In the genomic region with DNA sequence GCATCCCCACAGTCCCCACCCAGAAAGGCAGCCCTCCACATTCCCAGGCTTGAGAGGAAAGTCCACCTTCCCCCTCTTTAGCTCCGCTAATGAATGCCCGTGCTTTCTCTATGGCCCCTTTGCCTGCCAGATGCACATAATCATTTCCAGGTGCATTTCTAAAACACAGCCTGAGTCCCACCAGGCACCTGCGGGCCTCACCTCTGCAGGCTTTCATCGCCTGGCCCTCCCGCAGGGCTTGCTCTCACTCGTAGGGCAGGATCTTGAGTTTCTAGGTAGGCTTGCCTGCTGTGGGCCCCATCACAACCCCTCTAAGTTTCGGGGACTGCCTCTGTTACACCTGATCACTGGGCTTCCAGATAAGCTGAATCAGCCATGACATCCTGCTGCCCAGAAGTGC, we compare ENCODE assay signal across 27 cellular contexts.
"Had no signal": no experiment of that assay in that cellular context is flagged by ENCODE, and none has a peak within 500 bp of the region (broad histone marks: within the 10 kb centered on the region; RNA-seq: fewer than 3 reads in every experiment).

No MANE protein-coding gene starts in this region.

- H3K27ac Mint-ChIP-seq: activated B cell treated with CpG ODN at 0.5 μM for 24 hours; activated CD4-positive, alpha-beta memory T cell treated with anti-CD3 and anti-CD28 coated beads for 36 hours; activated CD4-positive, alpha-beta T cell treated with anti-CD3 and anti-CD28 coated beads, Interleukin-2, amount 10 ng/mL, durations not matched to agents 7 days and 5 days; activated naive CD4-positive, alpha-beta T cell treated with anti-CD3 and anti-CD28 coated beads, Interleukin-2, amount 50 U/mL, for 72 hours; activated naive CD8-positive, alpha-beta T cell treated with anti-CD3 and anti-CD28 coated beads, Interleukin-2, amount 50 U/mL, for 24 hours; T-helper 17 cell had no signal

- ATAC-seq: activated naive CD4-positive, alpha-beta T cell treated with anti-CD3 and anti-CD28 coated beads, Interleukin-2, amount 50 U/mL, for 72 hours; activated naive CD8-positive, alpha-beta T cell treated with anti-CD3 and anti-CD28 coated beads, Interleukin-2, amount 50 U/mL, for 24 hours; activated T-cell treated with anti-CD3 and anti-CD28 coated beads, Interleukin-2, amount 50 U/mL, for 4 hours; T-helper 17 cell had no signal

- H3K9me3 Mint-ChIP-seq: activated B cell treated with CpG ODN at 0.5 μM for 24 hours; activated CD4-positive, alpha-beta memory T cell treated with anti-CD3 and anti-CD28 coated beads for 36 hours; activated CD4-positive, alpha-beta T cell treated with anti-CD3 and anti-CD28 coated beads, Interleukin-2, amount 10 ng/mL, durations not matched to agents 7 days and 5 days; activated naive CD4-positive, alpha-beta T cell treated with anti-CD3 and anti-CD28 coated beads, Interleukin-2, amount 50 U/mL, for 72 hours; activated naive CD8-positive, alpha-beta T cell treated with anti-CD3 and anti-CD28 coated beads, Interleukin-2, amount 50 U/mL, for 24 hours; activated T-cell treated with anti-CD3 and anti-CD28 coated beads, Interleukin-2, amount 50 U/mL, for 4 hours; brain had no signal

- H3K4me3 ChIP-seq: Peyer's patch, SJSA1 had no signal

- H3K9ac ChIP-seq: KMS-11 had no signal

- H3K27me3 Mint-ChIP-seq: activated B cell treated with CpG ODN at 0.5 μM for 24 hours; activated CD4-positive, alpha-beta memory T cell treated with anti-CD3 and anti-CD28 coated beads for 36 hours; activated CD4-positive, alpha-beta T cell treated with anti-CD3 and anti-CD28 coated beads, Interleukin-2, amount 10 ng/mL, durations not matched to agents 7 days and 5 days had no signal

- H3K4me1 Mint-ChIP-seq: activated B cell treated with CpG ODN at 0.5 μM for 24 hours; activated CD4-positive, alpha-beta T cell treated with anti-CD3 and anti-CD28 coated beads, Interleukin-2, amount 10 ng/mL, durations not matched to agents 7 days and 5 days; activated naive CD8-positive, alpha-beta T cell treated with anti-CD3 and anti-CD28 coated beads, Interleukin-2, amount 50 U/mL, for 24 hours had no signal

- H3K27me3 ChIP-seq: Peyer's patch, SJSA1 had no signal

- DNase-seq: activated B cell treated with CpG ODN at 0.5 μM for 24 hours; activated CD4-positive, alpha-beta memory T cell treated with anti-CD3 and anti-CD28 coated beads for 36 hours; activated CD4-positive, alpha-beta T cell treated with anti-CD3 and anti-CD28 coated beads for 1 hour; activated CD4-positive, alpha-beta T cell treated with anti-CD3 and anti-CD28 coated beads, Interleukin-2, amount 10 ng/mL, durations not matched to agents 7 days and 5 days; activated CD8-positive, alpha-beta memory T cell treated with anti-CD3 and anti-CD28 coated beads for 24 hours; activated effector memory CD4-positive, alpha-beta T cell treated with anti-CD3 and anti-CD28 coated beads, Interleukin-2, amount 50 U/mL, for 16 hours; activated naive CD4-positive, alpha-beta T cell treated with Interleukin-2 at 50 U/mL for 16 hours; activated naive CD8-positive, alpha-beta T cell treated with anti-CD3 and anti-CD28 coated beads, Interleukin-2, amount 50 U/mL, for 24 hours; activated T-cell treated with anti-CD3 and anti-CD28 coated beads, Interleukin-2, amount 50 U/mL, for 4 hours; amniotic stem cell; NCI-H1092; NCI-H1417; NCI-H1694; NCI-H2029; NCI-H2107; NCI-H2171 treated with DMSO at 0.1 percent for 48 hours; NCI-H226; NCI-H526; Right ventricle myocardium superior; T-helper 17 cell; T-helper 9 cell had no signal

- H3K36me3 Mint-ChIP-seq: activated CD4-positive, alpha-beta memory T cell treated with anti-CD3 and anti-CD28 coated beads for 36 hours; activated naive CD4-positive, alpha-beta T cell treated with anti-CD3 and anti-CD28 coated beads, Interleukin-2, amount 50 U/mL, for 72 hours had no signal

- H3K4me2 ChIP-seq: KMS-11 had no signal

- H3K4me3 Mint-ChIP-seq: activated B cell treated with CpG ODN at 0.5 μM for 24 hours; activated CD4-positive, alpha-beta memory T cell treated with anti-CD3 and anti-CD28 coated beads for 36 hours; activated CD4-positive, alpha-beta T cell treated with anti-CD3 and anti-CD28 coated beads, Interleukin-2, amount 10 ng/mL, durations not matched to agents 7 days and 5 days; activated naive CD8-positive, alpha-beta T cell treated with anti-CD3 and anti-CD28 coated beads, Interleukin-2, amount 50 U/mL, for 24 hours; activated T-cell treated with anti-CD3 and anti-CD28 coated beads, Interleukin-2, amount 50 U/mL, for 4 hours; brain; T-helper 17 cell had no signal

- H3K9me3 ChIP-seq: Peyer's patch, SJSA1 had no signal

- H3K36me3 ChIP-seq: Peyer's patch, SJSA1 had no signal

- H3K27ac ChIP-seq: KMS-11, Peyer's patch, RWPE1, SJSA1 had no signal

- H3K4me1 ChIP-seq: SJSA1 had no signal
